In genomic region chr4:1523033-1523432, GRCh38 we compare ENCODE assay signal across 32 cellular contexts.
"Had no signal": no experiment of that assay in that cellular context is flagged by ENCODE, and none has a peak within 500 bp of the region (broad histone marks: within the 10 kb centered on the region; RNA-seq: fewer than 3 reads in every experiment).

No MANE protein-coding gene starts in this region.

- H3K4me1 ChIP-seq: ascending aorta, breast epithelium had no signal

- ATAC-seq: activated CD4-positive, CD25-positive, alpha-beta regulatory T cell treated with anti-CD3 and anti-CD28 coated beads, Interleukin-2, amount 50 U/mL, for 24 hours; activated CD8-positive, alpha-beta T cell treated with anti-CD3 and anti-CD28 coated beads for 36 hours; activated naive CD4-positive, alpha-beta T cell treated with anti-CD3 and anti-CD28 coated beads, Interleukin-2, amount 50 U/mL, for 72 hours; activated T-cell treated with anti-CD3 and anti-CD28 coated beads, Interleukin-2, amount 50 U/mL, for 4 hours; activated T-helper 17 cell treated with anti-CD3 and anti-CD28 coated beads, Interleukin-2, amount 50 U/mL, for 72 hours; effector memory CD8-positive, alpha-beta T cell; gastroesophageal sphincter; T-helper 17 cell had no signal

- H3K4me3 ChIP-seq: ascending aorta, breast epithelium, cardiac muscle cell, esophagus muscularis mucosa, gastroesophageal sphincter had no signal

- H3K4me3 Mint-ChIP-seq: activated B cell treated with CpG ODN at 0.5 μM for 24 hours; activated CD8-positive, alpha-beta T cell treated with anti-CD3 and anti-CD28 coated beads for 36 hours; activated naive CD4-positive, alpha-beta T cell treated with anti-CD3 and anti-CD28 coated beads for 36 hours; activated naive CD8-positive, alpha-beta T cell treated with anti-CD3 and anti-CD28 coated beads, Interleukin-2, amount 10 ng/mL, durations not matched to agents 7 days and 5 days; activated T-cell treated with anti-CD3 and anti-CD28 coated beads, Interleukin-2, amount 50 U/mL, for 4 hours; activated T-helper 17 cell treated with anti-CD3 and anti-CD28 coated beads, Interleukin-2, amount 50 U/mL, for 72 hours; brain; central memory CD8-positive, alpha-beta T cell; effector memory CD8-positive, alpha-beta T cell; T-helper 2 cell treated with Interferon-gamma antibody and Interleukin-4, amounts not matched to agents 5 μg/mL and 100 μg/mL, for 36 hours had no signal

- H3K4me1 Mint-ChIP-seq: activated naive CD8-positive, alpha-beta T cell treated with anti-CD3 and anti-CD28 coated beads, Interleukin-2, amount 10 ng/mL, durations not matched to agents 7 days and 5 days; activated T-helper 17 cell treated with anti-CD3 and anti-CD28 coated beads, Interleukin-2, amount 50 U/mL, for 72 hours; central memory CD8-positive, alpha-beta T cell had no signal

- DNase-seq: activated B cell treated with CpG ODN at 0.5 μM for 24 hours; activated CD4-positive, alpha-beta T cell treated with anti-CD3 and anti-CD28 coated beads for 48 hours; activated CD4-positive, alpha-beta T cell treated with anti-CD3 and anti-CD28 coated beads, Interleukin-2, amount 50 U/mL, for 1 hour; activated CD4-positive, alpha-beta T cell treated with anti-CD3 and anti-CD28 coated beads, Interleukin-2, amount 50 U/mL, for 48 hours; activated CD8-positive, alpha-beta memory T cell treated with anti-CD3 and anti-CD28 coated beads for 24 hours; activated CD8-positive, alpha-beta T cell treated with anti-CD3 and anti-CD28 coated beads for 36 hours; activated effector memory CD4-positive, alpha-beta T cell treated with Interleukin-2 at 50 U/mL for 16 hours; activated gamma-delta T cell treated with Interleukin-2 at 50 U/mL for 16 hours; activated naive CD4-positive, alpha-beta T cell treated with anti-CD3 and anti-CD28 coated beads for 36 hours; activated naive CD8-positive, alpha-beta T cell treated with anti-CD3 and anti-CD28 coated beads, Interleukin-2, amount 10 ng/mL, durations not matched to agents 7 days and 5 days; activated T-cell treated with anti-CD3 and anti-CD28 coated beads, Interleukin-2, amount 50 U/mL, for 4 hours; cortex of kidney; dermis blood vessel endothelial cell; effector CD4-positive, alpha-beta T cell; effector memory CD8-positive, alpha-beta T cell; erythroblast; foreskin melanocyte; T-helper 1 cell; T-helper 17 cell; T1000; WERI-Rb-1 had no signal

- H3K27ac ChIP-seq: ascending aorta, breast epithelium, cardiac muscle cell, esophagus muscularis mucosa, gastroesophageal sphincter, WERI-Rb-1 had no signal

- H3K36me3 ChIP-seq: ascending aorta, breast epithelium, cardiac muscle cell, esophagus muscularis mucosa, gastroesophageal sphincter, WERI-Rb-1 had no signal

- H3K27ac Mint-ChIP-seq: activated B cell treated with CpG ODN at 0.5 μM for 24 hours; activated CD8-positive, alpha-beta T cell treated with anti-CD3 and anti-CD28 coated beads for 36 hours; activated naive CD4-positive, alpha-beta T cell treated with anti-CD3 and anti-CD28 coated beads for 36 hours; activated naive CD4-positive, alpha-beta T cell treated with anti-CD3 and anti-CD28 coated beads, Interleukin-2, amount 50 U/mL, for 72 hours; activated naive CD8-positive, alpha-beta T cell treated with anti-CD3 and anti-CD28 coated beads, Interleukin-2, amount 10 ng/mL, durations not matched to agents 7 days and 5 days; activated T-helper 17 cell treated with anti-CD3 and anti-CD28 coated beads, Interleukin-2, amount 50 U/mL, for 72 hours; effector memory CD8-positive, alpha-beta T cell; T-helper 17 cell; T-helper 2 cell treated with Interferon-gamma antibody and Interleukin-4, amounts not matched to agents 5 μg/mL and 100 μg/mL, for 36 hours had no signal

- H3K9me3 Mint-ChIP-seq: activated CD8-positive, alpha-beta T cell treated with anti-CD3 and anti-CD28 coated beads for 36 hours; activated naive CD8-positive, alpha-beta T cell treated with anti-CD3 and anti-CD28 coated beads, Interleukin-2, amount 10 ng/mL, durations not matched to agents 7 days and 5 days; activated T-helper 17 cell treated with anti-CD3 and anti-CD28 coated beads, Interleukin-2, amount 50 U/mL, for 72 hours; central memory CD8-positive, alpha-beta T cell; T-helper 2 cell treated with Interferon-gamma antibody and Interleukin-4, amounts not matched to agents 5 μg/mL and 100 μg/mL, for 36 hours had no signal

- H3K36me3 Mint-ChIP-seq: activated naive CD8-positive, alpha-beta T cell treated with anti-CD3 and anti-CD28 coated beads, Interleukin-2, amount 10 ng/mL, durations not matched to agents 7 days and 5 days; brain had no signal
